In the genomic region with DNA sequence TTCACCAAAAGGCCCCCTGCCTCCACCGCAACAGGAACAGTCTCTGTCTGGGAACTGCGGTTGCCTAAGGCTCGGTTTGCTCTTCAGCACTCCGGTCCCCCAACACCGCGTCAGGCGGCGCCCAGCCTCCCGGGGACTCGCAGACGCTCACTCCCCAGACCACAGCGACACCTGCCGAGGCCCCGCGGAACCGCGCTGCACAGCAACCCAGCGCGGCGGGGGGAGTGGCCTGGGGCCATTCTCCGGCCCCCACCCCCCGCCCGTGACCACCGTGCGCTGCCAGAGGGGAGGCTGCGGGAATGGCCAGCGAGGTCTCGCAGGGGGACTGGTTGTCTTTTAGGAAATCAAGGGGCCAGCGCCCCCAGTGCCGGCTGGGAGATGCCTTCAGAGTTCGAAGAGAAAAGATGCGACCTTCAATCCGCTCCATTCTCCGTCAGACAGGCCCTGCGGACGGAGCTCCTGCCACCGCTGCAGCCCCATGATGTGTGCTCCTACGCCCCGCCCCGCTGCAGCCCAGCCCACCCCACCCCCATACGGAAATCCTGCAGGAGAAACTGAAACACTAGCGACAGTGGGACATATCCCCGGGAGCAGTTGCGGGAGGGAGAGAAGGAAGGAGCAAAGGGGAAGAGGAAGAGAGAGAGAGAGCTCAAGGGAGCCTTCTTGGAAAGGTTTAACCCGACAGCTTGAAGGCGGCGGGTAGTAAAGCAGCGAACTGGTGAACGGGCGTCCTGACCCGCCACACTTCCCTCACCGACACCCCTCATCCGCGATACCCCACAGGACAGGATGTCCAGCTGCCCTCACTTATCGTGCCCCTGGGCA, we compare ENCODE assay signal across 8 cellular contexts.
A peak's percentile ranks its signal among the peaks of the same experiment; 100 is the strongest.
DNase-seq lines count a peak whose midpoint lies in the region; ATAC-seq, FAIRE-seq and TF ChIP-seq lines count a peak whose summit lies in the region.

No MANE protein-coding gene starts in this region.

- intact Hi-C loops in activated T-helper 1 cell treated with anti-CD3 and anti-CD28 coated beads, Interleukin-12 subunit alpha, Interleukin-12 subunit beta, Interleukin-2, Interleukin-4 antibody, amounts not matched to agents 30 ng/mL and 10 ng/mL and 1 ng/mL, durations not matched to agents 14 hours and 24 hours and 36 hours (cut with micrococcal nuclease): loop anchor here (2.0 to 5.0 kb wide), 2 partner anchors 138 to 831 kb away; a partner anchor contains a TSS

- no peaks in the 10 kb centered on the region for H3K79me2 ChIP-seq in fibroblast of lung (ENCODE audit: control insufficient read depth, insufficient read depth, low read length)

- H3K9me3 ChIP-seq in HUES6 (ENCODE audit: control insufficient read depth, insufficient read depth, low read depth, low read length): peaks cover 12% of the 10 kb centered on the region
- no peaks in the 10 kb centered on the region for H3K9me3 ChIP-seq in fibroblast of lung (ENCODE audit: control insufficient read depth, insufficient read depth, low read depth, low read length)

- H3K4me1 ChIP-seq in HUES6 (ENCODE audit: control insufficient read depth, insufficient read depth, low read length) (no peaks in the 10 kb centered on the region), fibroblast of lung (ENCODE audit: control insufficient read depth, extremely low read depth, insufficient read depth, low read length) (no peaks in the 10 kb centered on the region)

- POLR2A ChIA-PET in naive thymus-derived CD8-positive, alpha-beta T cell (lab: Charles Lee): interaction anchor here (0.8 to 1.1 kb wide), 2 partner anchors 9 to 655 kb away, joined by 3 read pairs; a partner anchor contains a TSS

- peak overlapping the region; percentile 98 for H2AFZ ChIP-seq in fibroblast of lung (ENCODE audit: low read length)

- H3K36me3 Mint-ChIP-seq in activated T-helper 1 cell treated with anti-CD3 and anti-CD28 coated beads, Interleukin-12 subunit alpha, Interleukin-12 subunit beta, Interleukin-2, Interleukin-4 antibody, amounts not matched to agents 30 ng/mL and 10 ng/mL and 1 ng/mL, durations not matched to agents 14 hours and 24 hours and 36 hours (ENCODE audit: low read depth): no peaks in the 10 kb centered on the region
- no peaks in the 10 kb centered on the region for H3K36me3 Mint-ChIP-seq in naive thymus-derived CD8-positive, alpha-beta T cell
- H3K36me3 Mint-ChIP-seq in stimulated activated memory B cell treated with anti-CD40 and anti-IgM and Interleukin-4, amounts not matched to agents 10 μg/mL and 1 μg/mL and 100 μg/mL, for 72 hours: no peaks in the 10 kb centered on the region

- H3K36me3 ChIP-seq in HUES6 (ENCODE audit: control insufficient read depth, insufficient read depth, low read length) (no peaks in the 10 kb centered on the region), fibroblast of lung (ENCODE audit: control insufficient read depth, insufficient read depth, low read length) (no peaks in the 10 kb centered on the region)

- peak overlapping the region; percentile 50 for H3K9ac ChIP-seq in HUES6 (ENCODE audit: low read length)
- H3K9ac ChIP-seq in fibroblast of lung (ENCODE audit: insufficient read depth, low read length): peak overlapping the region; percentile 52

- DNase-seq in D721Med (ENCODE audit: insufficient read length, low spot score) (peak; percentile 46), OCI-M1 (lab: John Stamatoyannopoulos, UW) (peak; percentile 83), fibroblast of lung (ENCODE audit: low read depth in 2 of 2) (peak; percentile 68 to 72)
- peak; percentile 63 for DNase-seq in activated T-helper 1 cell treated with anti-CD3 and anti-CD28 coated beads, Interleukin-12 subunit alpha, Interleukin-12 subunit beta, Interleukin-2, Interleukin-4 antibody, amounts not matched to agents 30 ng/mL and 10 ng/mL and 1 ng/mL, durations not matched to agents 14 hours and 24 hours and 36 hours (ENCODE audit: low spot score)
- DNase-seq in naive thymus-derived CD8-positive, alpha-beta T cell: peak; percentile 65 to 87 (median 82)

- peak overlapping the region; percentile 97 for H3K4me2 ChIP-seq in fibroblast of lung (ENCODE audit: extremely low read depth, insufficient read depth, low read length)

- peak; percentile 99 for ATAC-seq in GM21515 (IDR thresholded peaks at IDR 0.05; ENCODE audit: unreplicated experiment)
- ATAC-seq in naive thymus-derived CD8-positive, alpha-beta T cell: peak; percentile 96 to 98
- ATAC-seq in stimulated activated memory B cell treated with anti-CD40 and anti-IgM and Interleukin-4, amounts not matched to agents 10 μg/mL and 1 μg/mL and 100 μg/mL, for 72 hours: peak; percentile 98

- H3K9me3 Mint-ChIP-seq in activated T-helper 1 cell treated with anti-CD3 and anti-CD28 coated beads, Interleukin-12 subunit alpha, Interleukin-12 subunit beta, Interleukin-2, Interleukin-4 antibody, amounts not matched to agents 30 ng/mL and 10 ng/mL and 1 ng/mL, durations not matched to agents 14 hours and 24 hours and 36 hours: no peaks in the 10 kb centered on the region
- no peaks in the 10 kb centered on the region for H3K9me3 Mint-ChIP-seq in naive thymus-derived CD8-positive, alpha-beta T cell
- no peaks in the 10 kb centered on the region for H3K9me3 Mint-ChIP-seq in stimulated activated memory B cell treated with anti-CD40 and anti-IgM and Interleukin-4, amounts not matched to agents 10 μg/mL and 1 μg/mL and 100 μg/mL, for 72 hours

- peak overlapping the region; percentile 75 for H3K4me3 Mint-ChIP-seq in activated T-helper 1 cell treated with anti-CD3 and anti-CD28 coated beads, Interleukin-12 subunit alpha, Interleukin-12 subunit beta, Interleukin-2, Interleukin-4 antibody, amounts not matched to agents 30 ng/mL and 10 ng/mL and 1 ng/mL, durations not matched to agents 14 hours and 24 hours and 36 hours
- H3K4me3 Mint-ChIP-seq in naive thymus-derived CD8-positive, alpha-beta T cell: peak overlapping the region; percentile 78 to 91 (median 85)
- H3K4me3 Mint-ChIP-seq in stimulated activated memory B cell treated with anti-CD40 and anti-IgM and Interleukin-4, amounts not matched to agents 10 μg/mL and 1 μg/mL and 100 μg/mL, for 72 hours: peak overlapping the region; percentile 88

- peaks cover 5% of the 10 kb centered on the region for H3K4me1 Mint-ChIP-seq in activated T-helper 1 cell treated with anti-CD3 and anti-CD28 coated beads, Interleukin-12 subunit alpha, Interleukin-12 subunit beta, Interleukin-2, Interleukin-4 antibody, amounts not matched to agents 30 ng/mL and 10 ng/mL and 1 ng/mL, durations not matched to agents 14 hours and 24 hours and 36 hours (ENCODE audit: low read depth)
- H3K4me1 Mint-ChIP-seq in naive thymus-derived CD8-positive, alpha-beta T cell: peaks cover 0 to 15% (median 10%) of the 10 kb centered on the region in 4 donors
- H3K4me1 Mint-ChIP-seq in stimulated activated memory B cell treated with anti-CD40 and anti-IgM and Interleukin-4, amounts not matched to agents 10 μg/mL and 1 μg/mL and 100 μg/mL, for 72 hours: peaks cover 17% of the 10 kb centered on the region

- H3K27me3 ChIP-seq in HUES6 (ENCODE audit: control insufficient read depth, insufficient read depth, low read length) (peaks cover 15% of the 10 kb centered on the region), fibroblast of lung (ENCODE audit: control insufficient read depth, insufficient read depth, low read length) (peaks cover 6% of the 10 kb centered on the region)

- H3K27ac ChIP-seq in HUES6 (ENCODE audit: low read depth, low read length) (no peak overlapping the region), fibroblast of lung (ENCODE audit: insufficient read depth, low read length) (peak overlapping the region; percentile 17)

- FAIRE-seq in D721Med (lab: Jason Lieb, UNC): no peak

- no peaks in the 10 kb centered on the region for H4K20me1 ChIP-seq in fibroblast of lung (ENCODE audit: control insufficient read depth, extremely low read depth, insufficient read depth, low read length)

- TF ChIP-seq CTCF in D721Med (IDR thresholded peaks at IDR 0.05; ENCODE audit: insufficient read depth, missing control alignments) (peak; percentile 70), fibroblast of lung (conservative IDR thresholded peaks at IDR 0.05 in 1 of 2, IDR thresholded peaks at IDR 0.05 in 1 of 2; ENCODE audit: low read depth in 1 of 2, low read length in 2 of 2) (peak; percentile 77 to 86)

- no peak overlapping the region for H3K27ac Mint-ChIP-seq in activated T-helper 1 cell treated with anti-CD3 and anti-CD28 coated beads, Interleukin-12 subunit alpha, Interleukin-12 subunit beta, Interleukin-2, Interleukin-4 antibody, amounts not matched to agents 30 ng/mL and 10 ng/mL and 1 ng/mL, durations not matched to agents 14 hours and 24 hours and 36 hours
- H3K27ac Mint-ChIP-seq in naive thymus-derived CD8-positive, alpha-beta T cell: peak overlapping the region in 9 of 10 donors; percentile 63 to 87 (median 79)
- peak overlapping the region; percentile 78 for H3K27ac Mint-ChIP-seq in stimulated activated memory B cell treated with anti-CD40 and anti-IgM and Interleukin-4, amounts not matched to agents 10 μg/mL and 1 μg/mL and 100 μg/mL, for 72 hours

- peaks cover 30% of the 10 kb centered on the region for H3K27me3 Mint-ChIP-seq in activated T-helper 1 cell treated with anti-CD3 and anti-CD28 coated beads, Interleukin-12 subunit alpha, Interleukin-12 subunit beta, Interleukin-2, Interleukin-4 antibody, amounts not matched to agents 30 ng/mL and 10 ng/mL and 1 ng/mL, durations not matched to agents 14 hours and 24 hours and 36 hours (ENCODE audit: insufficient read depth)
- H3K27me3 Mint-ChIP-seq in naive thymus-derived CD8-positive, alpha-beta T cell: peaks cover 4 to 31% (median 17%) of the 10 kb centered on the region in 5 donors
- H3K27me3 Mint-ChIP-seq in stimulated activated memory B cell treated with anti-CD40 and anti-IgM and Interleukin-4, amounts not matched to agents 10 μg/mL and 1 μg/mL and 100 μg/mL, for 72 hours: peaks cover 33% of the 10 kb centered on the region

- H3K4me3 ChIP-seq in HUES6 (ENCODE audit: low read depth, low read length): peak overlapping the region; percentile 70
- peak overlapping the region; percentile 62 to 84 (median 74) for H3K4me3 ChIP-seq in fibroblast of lung (replicated peaks in 1 of 4; ENCODE audit: control extremely low read depth in 1 of 4, insufficient read depth in 1 of 4, low read depth in 3 of 4, low read length in 4 of 4)
